9 cellular contexts compared by ENCODE assay signal in the genomic region with DNA sequence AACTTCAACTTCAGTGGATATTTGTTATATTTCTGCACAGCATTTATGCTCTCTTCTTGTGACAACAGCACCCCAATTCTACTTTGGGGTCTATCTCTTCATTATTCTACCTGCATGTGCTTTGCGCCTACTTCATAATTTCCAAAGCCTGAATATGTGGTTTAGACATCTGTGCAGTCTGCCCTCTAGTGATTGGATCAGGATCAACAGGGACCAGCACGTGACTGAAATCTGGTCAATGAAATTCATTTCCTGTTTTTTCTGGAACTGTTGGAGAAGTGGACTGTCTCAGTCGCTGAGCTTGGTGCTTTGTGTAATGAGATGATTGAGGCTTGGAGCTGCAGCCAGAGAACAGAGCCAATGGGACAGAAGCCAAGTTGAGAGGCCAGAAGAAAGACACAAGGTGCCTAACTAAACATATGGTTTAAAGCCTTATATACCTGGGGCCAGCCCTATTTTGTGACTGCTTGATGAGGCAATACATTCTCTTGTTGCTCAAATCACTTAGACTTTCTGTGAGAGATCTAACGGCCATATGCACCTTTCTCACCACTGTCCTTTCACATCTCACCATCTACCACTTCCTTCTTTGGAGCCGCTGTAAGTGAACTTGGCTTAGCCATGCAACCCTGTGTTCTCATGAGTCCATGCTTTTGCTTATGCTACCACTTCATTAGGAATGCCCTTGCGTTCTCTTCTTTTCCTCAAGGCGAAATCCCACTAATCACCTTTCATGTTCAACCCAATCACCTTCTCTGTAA.
A peak's percentile ranks its signal among the peaks of the same experiment; 100 is the strongest.
DNase-seq lines count a peak whose midpoint lies in the region; ATAC-seq and TF ChIP-seq lines count a peak whose summit lies in the region.
"Had no signal": no experiment of that assay in that cellular context is flagged by ENCODE, and none has a peak within 500 bp of the region (broad histone marks: within the 10 kb centered on the region; RNA-seq: fewer than 3 reads in every experiment).

No MANE protein-coding gene starts in this region.

- in situ Hi-C loops in KBM-7 (cut with MboI; ENCODE audit: low pct_unique_long_range_greater_than_20kb, low sequenced_read_pairs), result no loop called here

- no peaks in the 10 kb centered on the region for H3K9me3 Mint-ChIP-seq in activated naive CD4-positive, alpha-beta T cell treated with anti-CD3 and anti-CD28 coated beads for 36 hours
- H3K9me3 Mint-ChIP-seq: activated naive CD4-positive, alpha-beta T cell treated with anti-CD3 and anti-CD28 coated beads, Interleukin-2, amount 50 U/mL, for 24 hours had no signal

- ATAC-seq in mucosa of descending colon (peak; percentile 38), HG02970 (IDR thresholded peaks at IDR 0.05; ENCODE audit: low FRiP score, unreplicated experiment) (no peak), left ventricle myocardium superior (no peak)

- no peak overlapping the region for H3K27ac Mint-ChIP-seq in activated naive CD4-positive, alpha-beta T cell treated with anti-CD3 and anti-CD28 coated beads for 36 hours
- H3K27ac Mint-ChIP-seq: activated naive CD4-positive, alpha-beta T cell treated with anti-CD3 and anti-CD28 coated beads, Interleukin-2, amount 50 U/mL, for 24 hours had no signal

- DNase-seq in activated naive CD4-positive, alpha-beta T cell treated with anti-CD3 and anti-CD28 coated beads for 36 hours, result peak; percentile 31
- no peak for DNase-seq in activated naive CD4-positive, alpha-beta T cell treated with anti-CD3 and anti-CD28 coated beads, Interleukin-2, amount 50 U/mL, for 16 hours
- peak; percentile 75 for DNase-seq in KBM-7
- peak; percentile 37 for DNase-seq in WERI-Rb-1
- DNase-seq in mucosa of descending colon, result peak in 1 of 3 donors; percentile 12
- no peak for DNase-seq in left ventricle myocardium superior
- no peak for DNase-seq in AG08395 (ENCODE audit: low spot score)

- H3K4me3 ChIP-seq in WERI-Rb-1 (ENCODE audit: low read depth, low read length) (no peak overlapping the region), mucosa of descending colon (no peak overlapping the region)

- H3K36me3 ChIP-seq in WERI-Rb-1, result no peaks in the 10 kb centered on the region
- no peaks in the 10 kb centered on the region for H3K36me3 ChIP-seq in mucosa of descending colon (ENCODE audit: low read depth)

- no peaks in the 10 kb centered on the region for H3K36me3 Mint-ChIP-seq in activated naive CD4-positive, alpha-beta T cell treated with anti-CD3 and anti-CD28 coated beads for 36 hours (ENCODE audit: low read depth)
- H3K36me3 Mint-ChIP-seq: activated naive CD4-positive, alpha-beta T cell treated with anti-CD3 and anti-CD28 coated beads, Interleukin-2, amount 50 U/mL, for 24 hours had no signal

- intact Hi-C loops in activated naive CD4-positive, alpha-beta T cell treated with anti-CD3 and anti-CD28 coated beads for 36 hours (cut with micrococcal nuclease), result loop anchor here (1.0 kb wide), 1 partner anchor 285 kb away; no protein-coding TSS in a partner anchor
- intact Hi-C loops in mucosa of descending colon (cut with DNase I, micrococcal nuclease), result no loop called here
- intact Hi-C loops in left ventricle myocardium superior (cut with micrococcal nuclease), result no loop called here

- H3K9me3 ChIP-seq in WERI-Rb-1 (ENCODE audit: severe bottlenecking) (no peaks in the 10 kb centered on the region), mucosa of descending colon (no peaks in the 10 kb centered on the region)

- no peak overlapping the region for H3K27ac ChIP-seq in WERI-Rb-1

- H3K4me1 Mint-ChIP-seq in activated naive CD4-positive, alpha-beta T cell treated with anti-CD3 and anti-CD28 coated beads for 36 hours (ENCODE audit: low read depth), result peaks cover 5% of the 10 kb centered on the region
- H3K4me1 Mint-ChIP-seq: activated naive CD4-positive, alpha-beta T cell treated with anti-CD3 and anti-CD28 coated beads, Interleukin-2, amount 50 U/mL, for 24 hours had no signal

- H3K4me1 ChIP-seq in mucosa of descending colon (ENCODE audit: low read depth), result no peaks in the 10 kb centered on the region

- CTCF ChIA-PET in activated naive CD4-positive, alpha-beta T cell treated with anti-CD3 and anti-CD28 coated beads for 36 hours (lab: Charles Lee), result interaction anchor here (1.0 to 2.3 kb wide), 5 partner anchors 18 to 286 kb away, joined by 3 to 8 read pairs (median 3); no protein-coding TSS in a partner anchor

- no peak overlapping the region for H3K4me3 Mint-ChIP-seq in activated naive CD4-positive, alpha-beta T cell treated with anti-CD3 and anti-CD28 coated beads for 36 hours
- H3K4me3 Mint-ChIP-seq: activated naive CD4-positive, alpha-beta T cell treated with anti-CD3 and anti-CD28 coated beads, Interleukin-2, amount 50 U/mL, for 24 hours had no signal

- peak; percentile 60 for TF ChIP-seq CTCF in WERI-Rb-1 (IDR thresholded peaks at IDR 0.05; ENCODE audit: low read depth, low read length)
- TF ChIP-seq CTCF in mucosa of descending colon (IDR thresholded peaks at IDR 0.05), result no peak

- H3K27me3 ChIP-seq in WERI-Rb-1 (ENCODE audit: insufficient read depth, low read depth, severe bottlenecking), result no peaks in the 10 kb centered on the region

- no peaks in the 10 kb centered on the region for H3K27me3 Mint-ChIP-seq in activated naive CD4-positive, alpha-beta T cell treated with anti-CD3 and anti-CD28 coated beads for 36 hours (ENCODE audit: low read depth)

Comparison
In these comparisons a context has a peak if more than half of its experiments do, and no peak if none do; other contexts are left out.
1. DNase-seq: peak in activated naive CD4-positive, alpha-beta T cell treated with anti-CD3 and anti-CD28 coated beads for 36 hours (single experiment), KBM-7 (single experiment) and WERI-Rb-1 (single experiment); none in activated naive CD4-positive, alpha-beta T cell treated with anti-CD3 and anti-CD28 coated beads, Interleukin-2, amount 50 U/mL, for 16 hours (single experiment), left ventricle myocardium superior (single experiment) and AG08395 (single experiment).